16 cellular contexts compared by ENCODE assay signal in the genomic region with DNA sequence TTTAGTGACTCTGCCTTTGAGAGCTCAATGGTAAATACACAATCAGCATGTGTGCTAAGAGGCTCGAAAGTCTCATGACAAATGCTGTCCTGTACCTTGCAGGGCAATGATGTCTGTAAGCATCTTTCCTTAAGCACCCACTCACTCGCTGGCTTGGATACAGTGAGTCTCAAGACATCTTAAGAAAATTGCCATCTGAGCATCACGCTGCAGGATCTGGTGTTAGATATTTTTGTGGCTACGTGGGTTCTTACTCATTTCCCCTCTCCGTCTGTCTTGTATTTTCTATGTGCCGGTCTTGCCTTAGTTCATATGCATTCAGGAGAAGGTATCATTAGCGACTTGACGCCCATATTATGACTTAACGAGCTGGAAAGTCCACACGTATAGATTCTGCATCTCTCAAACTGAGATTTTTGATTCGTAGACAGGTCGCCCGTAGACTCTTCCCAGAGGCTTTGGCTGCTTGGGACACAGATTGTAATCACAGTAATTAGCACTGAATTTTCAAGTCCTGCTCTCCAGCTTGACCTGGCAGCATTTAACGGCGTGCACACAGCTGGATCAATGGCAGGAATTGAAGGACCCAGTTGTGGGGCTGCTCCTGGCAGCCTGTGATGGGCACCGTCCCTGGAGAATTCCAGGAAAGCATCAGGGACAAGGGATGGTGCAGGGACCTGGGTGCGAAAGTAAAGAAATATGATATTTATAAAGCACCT.
A peak's percentile ranks its signal among the peaks of the same experiment; 100 is the strongest.
DNase-seq lines count a peak whose midpoint lies in the region; ATAC-seq, FAIRE-seq and TF ChIP-seq lines count a peak whose summit lies in the region.
"Had no signal": no experiment of that assay in that cellular context is flagged by ENCODE, and none has a peak within 500 bp of the region (broad histone marks: within the 10 kb centered on the region; RNA-seq: fewer than 3 reads in every experiment).

No MANE protein-coding gene starts in this region.

- H3K36me3 ChIP-seq in uterus, result no peaks in the 10 kb centered on the region
- H3K36me3 ChIP-seq: SJSA1 had no signal

- no peak overlapping the region for H3K27ac ChIP-seq in uterus
- H3K27ac ChIP-seq: SJSA1 had no signal

- H3K4me3 ChIP-seq in uterus, result no peak overlapping the region
- H3K4me3 ChIP-seq: SJSA1 had no signal

- H3K9me3 ChIP-seq in uterus, result no peaks in the 10 kb centered on the region
- H3K9me3 ChIP-seq: SJSA1 had no signal

- ATAC-seq in GM18909 (IDR thresholded peaks at IDR 0.05; ENCODE audit: poor library complexity, unreplicated experiment) (no peak), GM18498 (IDR thresholded peaks at IDR 0.05; ENCODE audit: unreplicated experiment) (no peak)
- ATAC-seq: PC-3 had no signal

- peak; percentile 80 for FAIRE-seq in H54 (lab: Jason Lieb, UNC)

- TF ChIP-seq POLR2A in H54 (IDR thresholded peaks at IDR 0.05; ENCODE audit: low read depth, low read length) (no peak), uterus (IDR thresholded peaks at IDR 0.05) (no peak)

- intact Hi-C loops in uterus (cut with DNase I; ENCODE audit: low total_unique reads), result no loop called here

- DNase-seq in EL, result peak; percentile 26
- DNase-seq in H54 (ENCODE audit: insufficient read length, low spot score), result no peak
- DNase-seq in MV-4-11 (lab: John Stamatoyannopoulos, UW), result peak; percentile 13
- peak; percentile 55 for DNase-seq in islet precursor cell
- DNase-seq in uterus, result no peak
- DNase-seq: CD8-positive, alpha-beta memory T cell; DND-41; KBM-7; MM.1S; NCI-H2029; NCI-H2171 treated with DMSO at 0.1 percent for 48 hours; NCI-H510A treated with DMSO at 0.1 percent for 48 hours; PC-3 had no signal

- no peak for TF ChIP-seq CTCF in uterus (IDR thresholded peaks at IDR 0.05)

- no peaks in the 10 kb centered on the region for H3K4me1 ChIP-seq in uterus
- H3K4me1 ChIP-seq: SJSA1 had no signal

- no peaks in the 10 kb centered on the region for H3K27me3 ChIP-seq in uterus

Comparison
In these comparisons a context has a peak if more than half of its experiments do, and no peak if none do; other contexts are left out.
1. DNase-seq: peak in EL (single experiment), MV-4-11 (single experiment) and islet precursor cell (single experiment); none in H54 (single experiment) and uterus (0 of 2).